ENCODE assay signal across 19 cellular contexts in genomic region chr10:133109736-133110532, GRCh38. TPM values are rescaled to one million over a fixed set of nuclear protein-coding genes. Genes with fewer than 3 reads are reported as not detected.
DNase-seq lines count a peak whose midpoint lies in the region; ATAC-seq and TF ChIP-seq lines count a peak whose summit lies in the region.
"Had no signal": no experiment of that assay in that cellular context is flagged by ENCODE, and none has a peak within 500 bp of the region (broad histone marks: within the 10 kb centered on the region; RNA-seq: fewer than 3 reads in every experiment).

No MANE protein-coding gene starts in this region.

- intact Hi-C loops in Right ventricle myocardium inferior (cut with DNase I): no loop called here
- intact Hi-C loops in cardiac septum (cut with DNase I): no loop called here
- intact Hi-C loops in mucosa of descending colon (cut with DNase I, micrococcal nuclease): no loop called here
- intact Hi-C loops in upper lobe of right lung (cut with DNase I): no loop called here

- no peak for DNase-seq in Right ventricle myocardium inferior (ENCODE audit: missing footprints)
- DNase-seq in cardiac septum (ENCODE audit: low spot score): no peak
- DNase-seq in glomerular endothelial cell (ENCODE audit: extremely low read depth, low read depth, low spot score): peak; percentile 2
- no peak for DNase-seq in mucosa of descending colon
- peak; percentile 72 for DNase-seq in upper lobe of right lung
- DNase-seq in activated CD4-positive, alpha-beta T cell treated with anti-CD3 and anti-CD28 coated beads for 48 hours: no peak
- no peak for DNase-seq in NCI-H510A treated with DMSO at 0.1 percent for 48 hours (lab: John Stamatoyannopoulos, UW)
- DNase-seq: activated CD4-positive, CD25-positive, alpha-beta regulatory T cell treated with anti-CD3 and anti-CD28 coated beads, Interleukin-2, amount 50 U/mL, for 72 hours; activated gamma-delta T cell treated with Interleukin-2 at 50 U/mL for 16 hours; anterior cingulate cortex; CD8-positive, alpha-beta memory T cell; colonic mucosa; IMR-90; NCI-H1092; NCI-H2171; stimulated activated naive CD8-positive, alpha-beta T cell treated with anti-CD3 and anti-CD28 coated beads, Interleukin-15, amount 100 ng/mL, for 72 hours; T-helper 17 cell had no signal

- H3K27ac ChIP-seq in upper lobe of right lung: peak overlapping the region; percentile 51
- H3K27ac ChIP-seq: colonic mucosa had no signal

- H3K9me3 ChIP-seq in mucosa of descending colon: peaks cover 11% of the 10 kb centered on the region
- H3K9me3 ChIP-seq in upper lobe of right lung: peaks cover 5% of the 10 kb centered on the region
- H3K9me3 ChIP-seq: colonic mucosa had no signal

- H3K4me3 ChIP-seq in mucosa of descending colon: no peak overlapping the region
- no peak overlapping the region for H3K4me3 ChIP-seq in upper lobe of right lung
- H3K4me3 ChIP-seq: colonic mucosa had no signal

- TF ChIP-seq CTCF in mucosa of descending colon (IDR thresholded peaks at IDR 0.05): no peak
- TF ChIP-seq CTCF in upper lobe of right lung (IDR thresholded peaks at IDR 0.05): no peak

- no peaks in the 10 kb centered on the region for H3K36me3 ChIP-seq in mucosa of descending colon (ENCODE audit: low read depth)
- H3K36me3 ChIP-seq in upper lobe of right lung: no peaks in the 10 kb centered on the region
- H3K36me3 ChIP-seq: colonic mucosa had no signal

- peaks cover 3% of the 10 kb centered on the region for H3K27me3 ChIP-seq in upper lobe of right lung
- H3K27me3 ChIP-seq: colonic mucosa had no signal

- H3K4me1 ChIP-seq in mucosa of descending colon (ENCODE audit: low read depth) (no peaks in the 10 kb centered on the region), upper lobe of right lung (no peaks in the 10 kb centered on the region)
- H3K4me1 ChIP-seq: colonic mucosa had no signal

- ATAC-seq in Right ventricle myocardium inferior (peak; percentile 33), mucosa of descending colon (peak; percentile 16), upper lobe of right lung (peak; percentile 88), HG03139 (IDR thresholded peaks at IDR 0.05; ENCODE audit: unreplicated experiment) (no peak)
- ATAC-seq: stimulated activated naive CD8-positive, alpha-beta T cell treated with anti-CD3 and anti-CD28 coated beads, Interleukin-15, amount 100 ng/mL, for 72 hours; T-helper 17 cell had no signal

RNA-seq across cellular contexts. Expression of gene ADGRA1, which starts 22.2 kb away (rescaled TPM):
- total RNA-seq in Right ventricle myocardium inferior: not detected
- 0.19 TPM for total RNA-seq in cardiac septum
- total RNA-seq in glomerular endothelial cell: not detected in 2 replicates
- under 1 TPM in 1 of 3 donors, not detected in 2; 0.10 TPM for total RNA-seq in mucosa of descending colon
- not detected for total RNA-seq in upper lobe of right lung
- total RNA-seq: CD8-positive, alpha-beta memory T cell; colonic mucosa; epithelial cell of proximal tubule; IMR-90; T-helper 17 cell had no signal

RNA-seq across cellular contexts. Expression of gene KNDC1, which starts 50.1 kb away (rescaled TPM):
- total RNA-seq in Right ventricle myocardium inferior (not detected), cardiac septum (0.05 TPM), glomerular endothelial cell (not detected in 2 replicates), mucosa of descending colon (under 1 TPM; 0.14 to 0.60 (median 0.32) TPM), upper lobe of right lung (14.3 TPM)
- total RNA-seq: CD8-positive, alpha-beta memory T cell had no signal

Comparison
In these comparisons a context has a peak if more than half of its experiments do, and no peak if none do; other contexts are left out.
1. DNase-seq: peak in glomerular endothelial cell (single experiment) and upper lobe of right lung (single experiment); none in Right ventricle myocardium inferior (single experiment), cardiac septum (single experiment), mucosa of descending colon (0 of 3), activated CD4-positive, alpha-beta T cell treated with anti-CD3 and anti-CD28 coated beads for 48 hours (single experiment) and NCI-H510A treated with DMSO at 0.1 percent for 48 hours (single experiment).